ENCODE assay signal across 15 cellular contexts in the genomic region with DNA sequence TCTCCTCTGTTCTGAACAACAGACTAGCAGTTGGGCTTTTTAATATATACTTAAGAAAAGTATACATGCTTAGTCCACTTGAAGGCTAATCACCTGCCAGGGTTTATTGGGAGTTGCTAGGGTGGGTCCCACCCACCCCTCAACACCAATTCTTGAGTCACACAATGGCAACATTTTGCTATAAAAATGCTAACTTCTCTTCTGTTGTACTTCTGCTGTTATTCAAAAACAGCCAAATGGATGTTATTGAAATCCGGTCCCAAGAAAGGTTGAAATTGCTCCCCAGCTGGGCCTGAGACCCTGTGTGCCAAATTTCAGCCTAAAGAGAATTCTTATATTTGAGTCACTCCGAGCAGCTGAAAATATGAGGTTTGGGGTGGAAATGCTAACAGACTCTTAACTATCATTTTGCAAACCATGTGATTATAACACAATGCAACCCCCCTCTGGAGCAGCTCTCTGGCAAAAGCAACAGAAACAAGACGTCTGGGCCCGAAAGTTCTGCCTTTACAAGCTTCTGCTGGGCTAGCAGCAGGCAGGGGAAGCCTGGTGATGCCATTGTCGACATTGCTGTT. TPM values are rescaled to one million over a fixed set of nuclear protein-coding genes. Genes with fewer than 3 reads are reported as not detected.
DNase-seq lines count a peak whose midpoint lies in the region; ATAC-seq and TF ChIP-seq lines count a peak whose summit lies in the region.
"Had no signal": no experiment of that assay in that cellular context is flagged by ENCODE, and none has a peak within 500 bp of the region (broad histone marks: within the 10 kb centered on the region; RNA-seq: fewer than 3 reads in every experiment).

No MANE protein-coding gene starts in this region.

- H3K36me3 ChIP-seq in HAP-1 (replicated peaks): no peaks in the 10 kb centered on the region
- no peaks in the 10 kb centered on the region for H3K36me3 ChIP-seq in osteoblast (ENCODE audit: insufficient read depth, low read length)
- H3K36me3 ChIP-seq in mucosa of descending colon (ENCODE audit: low read depth): no peaks in the 10 kb centered on the region
- H3K36me3 ChIP-seq: BLaER1 had no signal

- no peaks in the 10 kb centered on the region for H4K20me1 ChIP-seq in osteoblast (ENCODE audit: insufficient read depth, low read length)
- H4K20me1 ChIP-seq: BLaER1 had no signal

- H3K27me3 ChIP-seq in HAP-1 (ENCODE audit: low read depth) (no peaks in the 10 kb centered on the region), osteoblast (ENCODE audit: insufficient read depth, low read length) (no peaks in the 10 kb centered on the region)
- H3K27me3 ChIP-seq: BLaER1 had no signal

- H3K9me3 ChIP-seq in HAP-1: no peaks in the 10 kb centered on the region
- H3K9me3 ChIP-seq in osteoblast (ENCODE audit: low read depth, low read length): no peaks in the 10 kb centered on the region
- no peaks in the 10 kb centered on the region for H3K9me3 ChIP-seq in mucosa of descending colon
- H3K9me3 ChIP-seq: BLaER1 had no signal

- no peaks in the 10 kb centered on the region for H3K79me2 ChIP-seq in osteoblast (ENCODE audit: insufficient read depth, low read length)

- intact Hi-C loops in mucosa of descending colon (cut with DNase I, micrococcal nuclease): no loop called here

- TF ChIP-seq CTCF in astrocyte of the cerebellum (IDR thresholded peaks at IDR 0.05; ENCODE audit: low read depth, low read length, missing control alignments): no peak
- TF ChIP-seq CTCF in osteoblast (IDR thresholded peaks at IDR 0.05; ENCODE audit: extremely low read depth, low read depth, low read length): no peak
- no peak for TF ChIP-seq CTCF in mucosa of descending colon (IDR thresholded peaks at IDR 0.05)

- H3K4me3 ChIP-seq in HAP-1 (no peak overlapping the region), astrocyte of the cerebellum (ENCODE audit: low read depth, low read length) (no peak overlapping the region), osteoblast (ENCODE audit: insufficient read depth, low read length) (no peak overlapping the region), mucosa of descending colon (no peak overlapping the region)
- H3K4me3 ChIP-seq: BLaER1 had no signal

- DNase-seq in Ammon's horn (ENCODE audit: low spot score): peak; percentile 35
- peak; percentile 53 to 68 for DNase-seq in HAP-1 (ENCODE audit: low spot score in 2 of 2)
- DNase-seq in astrocyte of the cerebellum (ENCODE audit: low read depth): peak; percentile 9
- no peak for DNase-seq in osteoblast (ENCODE audit: insufficient read length, low spot score, missing footprints)
- no peak for DNase-seq in activated CD4-positive, CD25-positive, alpha-beta regulatory T cell treated with anti-CD3 and anti-CD28 coated beads, Interleukin-2, amount 50 U/mL, for 72 hours
- no peak for DNase-seq in mucosa of descending colon
- DNase-seq in activated T-cell treated with anti-CD3 and anti-CD28 coated beads, Interleukin-2, amount 50 U/mL, for 1 hour: no peak
- DNase-seq: CD8-positive, alpha-beta memory T cell; DMS79; Karpas-422; NCI-H1105 treated with DMSO at 0.1 percent for 48 hours; NCI-H187; SIG-M5 had no signal

- in situ Hi-C loops in HAP-1 (cut with MboI; ENCODE audit: low sequenced_read_pairs) (no loop called here), astrocyte of the cerebellum (cut with HindIII; ENCODE audit: low sequenced_read_pairs) (no loop called here)

- peak overlapping the region; percentile 26 for H2AFZ ChIP-seq in osteoblast (ENCODE audit: low read length)

- H3K4me1 ChIP-seq in HAP-1 (peaks cover 5% of the 10 kb centered on the region), osteoblast (ENCODE audit: insufficient read depth, low read length) (peaks cover 15% of the 10 kb centered on the region), mucosa of descending colon (ENCODE audit: low read depth) (no peaks in the 10 kb centered on the region)
- H3K4me1 ChIP-seq: BLaER1 had no signal

- ATAC-seq in mucosa of descending colon (no peak), GM18873 (IDR thresholded peaks at IDR 0.05; ENCODE audit: low FRiP score, unreplicated experiment) (no peak)

- peak overlapping the region; percentile 6 for H3K4me2 ChIP-seq in osteoblast (ENCODE audit: insufficient read depth, low read length)
- H3K4me2 ChIP-seq: BLaER1 had no signal

- no peak overlapping the region for H3K27ac ChIP-seq in osteoblast (ENCODE audit: low read depth, low read length)
- H3K27ac ChIP-seq: BLaER1 had no signal

RNA-seq across cellular contexts. Expression of a gene that starts 27.0 kb away (rescaled TPM):
- 52.5 and 53.9 TPM in 2 replicates for total RNA-seq in osteoblast
- total RNA-seq in mucosa of descending colon: 10 to 100 TPM; 14.7 to 38.4 (median 15.8) TPM

Comparison
In these comparisons a context has a peak if more than half of its experiments do, and no peak if none do; other contexts are left out.
1. DNase-seq: peak in Ammon's horn (single experiment), HAP-1 (2 of 2) and astrocyte of the cerebellum (single experiment); none in osteoblast (single experiment), activated CD4-positive, CD25-positive, alpha-beta regulatory T cell treated with anti-CD3 and anti-CD28 coated beads, Interleukin-2, amount 50 U/mL, for 72 hours (single experiment), mucosa of descending colon (0 of 3) and activated T-cell treated with anti-CD3 and anti-CD28 coated beads, Interleukin-2, amount 50 U/mL, for 1 hour (single experiment).